7 cellular contexts compared by ENCODE assay signal in the genomic region with DNA sequence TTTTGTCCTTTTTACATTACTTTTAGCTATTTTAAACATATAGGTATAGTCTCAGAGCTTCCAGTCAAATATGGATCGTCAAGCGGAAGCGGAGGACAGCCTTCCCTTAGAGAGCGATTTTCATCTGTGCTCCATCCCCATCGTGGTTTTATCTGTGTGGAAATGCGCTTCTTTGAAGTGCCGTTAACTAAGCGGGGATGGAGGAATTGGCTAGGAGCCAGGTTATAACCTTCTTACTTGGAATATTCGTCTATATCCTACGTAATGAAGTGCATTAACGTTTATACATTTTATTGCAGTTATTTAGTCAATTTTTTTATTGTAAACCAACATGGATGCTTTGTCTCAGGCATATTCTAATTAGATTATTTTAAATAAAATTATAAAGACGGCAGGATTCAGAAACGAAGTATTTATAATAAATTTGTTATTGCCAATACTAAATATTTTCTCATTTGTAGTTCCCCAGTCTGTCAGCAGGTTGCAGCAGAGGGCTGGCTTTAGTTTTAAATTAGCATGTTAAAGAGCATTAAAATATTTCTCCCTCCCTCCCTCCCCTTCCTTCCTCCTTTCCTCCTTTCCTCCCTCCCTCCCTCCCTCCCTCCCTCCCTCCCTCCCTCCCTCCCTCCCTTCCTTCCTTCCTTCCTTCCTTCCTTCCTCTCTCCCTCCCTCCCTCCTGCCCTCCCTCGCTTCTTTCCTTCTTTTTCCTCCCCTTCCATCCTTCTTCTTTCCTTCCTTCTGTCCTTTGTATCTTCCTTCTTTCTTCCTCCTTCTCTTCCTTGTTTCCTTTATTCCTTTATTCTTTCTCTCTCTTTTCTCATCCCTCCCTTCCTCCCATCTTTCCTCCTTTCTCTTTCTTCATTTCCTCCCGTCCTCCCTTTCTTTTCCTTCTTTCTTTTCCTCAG.
A peak's percentile ranks its signal among the peaks of the same experiment; 100 is the strongest.
DNase-seq lines count a peak whose midpoint lies in the region; ATAC-seq and TF ChIP-seq lines count a peak whose summit lies in the region.

No MANE protein-coding gene starts in this region.

- H3K27me3 ChIP-seq in GM06990 (replicated peaks; ENCODE audit: control insufficient read depth, insufficient read depth, low read length) (no peaks in the 10 kb centered on the region), HL-60 (ENCODE audit: insufficient read depth, poor library complexity, severe bottlenecking) (no peaks in the 10 kb centered on the region)

- no peak overlapping the region for H3K4me3 Mint-ChIP-seq in glutamatergic neuron (ENCODE audit: unreplicated experiment)

- H3K36me3 Mint-ChIP-seq in glutamatergic neuron (ENCODE audit: unreplicated experiment): peaks cover 4% of the 10 kb centered on the region

- H3K9me3 Mint-ChIP-seq in glutamatergic neuron (ENCODE audit: unreplicated experiment): peaks cover 7% of the 10 kb centered on the region

- H3K4me3 ChIP-seq in GM06990 (replicated peaks; ENCODE audit: low read depth, low read length) (no peak overlapping the region), HL-60 (replicated peaks; ENCODE audit: insufficient read depth, low read length) (no peak overlapping the region)

- peak overlapping the region; percentile 25 for H3K27ac Mint-ChIP-seq in glutamatergic neuron (ENCODE audit: unreplicated experiment)

- no peak for ATAC-seq in HG03196 (IDR thresholded peaks at IDR 0.05; ENCODE audit: unreplicated experiment)

- H3K4me1 Mint-ChIP-seq in glutamatergic neuron (ENCODE audit: low read depth, unreplicated experiment): peaks cover 4% of the 10 kb centered on the region

- no peak for DNase-seq in GM06990 (ENCODE audit: extremely low read depth, insufficient read length)
- DNase-seq in HL-60 (ENCODE audit: low read depth in 1 of 2, low spot score in 1 of 2): no peak
- DNase-seq in glutamatergic neuron: peak; percentile 21
- DNase-seq in superior temporal gyrus (ENCODE audit: extremely low spot score): peak; percentile 79
- DNase-seq in DMS79 (lab: John Stamatoyannopoulos, UW): no peak

- H3K27me3 Mint-ChIP-seq in glutamatergic neuron (ENCODE audit: unreplicated experiment): no peaks in the 10 kb centered on the region

- H3K27ac ChIP-seq in HL-60 (replicated peaks) (no peak overlapping the region), VCaP (no peak overlapping the region)

- TF ChIP-seq CTCF in GM06990 (IDR thresholded peaks at IDR 0.05; ENCODE audit: insufficient read depth, low read length, poor library complexity, severe bottlenecking) (peak; percentile 52), HL-60 (IDR thresholded peaks at IDR 0.05; ENCODE audit: insufficient read depth, low read length) (peak; percentile 13), VCaP (conservative IDR thresholded peaks at IDR 0.05) (peak; percentile 71), glutamatergic neuron (IDR thresholded peaks at IDR 0.05; ENCODE audit: partially characterized antibody, unreplicated experiment) (peak; percentile 60)

- H3K36me3 ChIP-seq in GM06990 (ENCODE audit: control insufficient read depth, insufficient read depth, low read length): no peaks in the 10 kb centered on the region

Comparison
In these comparisons a context has a peak if more than half of its experiments do, and no peak if none do; other contexts are left out.
1. DNase-seq: peak in glutamatergic neuron (single experiment) and superior temporal gyrus (single experiment); none in GM06990 (single experiment), HL-60 (0 of 2) and DMS79 (single experiment).
2. CTCF ChIP-seq: peak in every context shown above with its lines; median percentile 71 in VCaP; 60 in glutamatergic neuron; 52 in GM06990; 13 in HL-60.